ENCODE assay signal across 1 cellular context in the genomic region with DNA sequence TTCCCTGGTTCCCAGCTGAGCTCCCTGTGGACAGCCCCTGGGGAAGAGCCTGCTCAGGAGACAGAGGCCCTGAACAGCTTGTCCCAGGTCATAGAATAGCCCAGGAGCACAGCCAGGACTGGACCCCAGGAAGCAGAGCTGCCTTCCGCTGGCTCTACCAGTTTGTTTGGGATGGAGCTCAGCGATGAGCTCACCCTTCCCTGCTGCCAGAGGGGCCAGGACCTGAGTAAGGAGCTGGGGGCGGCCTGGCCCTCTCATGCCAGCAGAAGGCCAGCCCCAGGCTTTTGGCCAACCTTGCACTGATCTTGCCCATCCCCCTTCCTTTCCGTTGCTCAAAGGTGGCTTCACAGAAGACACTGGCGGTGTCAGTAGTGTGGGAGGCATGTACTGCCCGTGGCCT.
TF ChIP-seq lines count a peak whose summit lies in the region.

No MANE protein-coding gene starts in this region.

TF ChIP-seq in GM23338, 12 proteins besides CTCF, POLR2A, EP300 and RAD21 (continued from another document):
- TF ChIP-seq JUNB (IDR thresholded peaks at IDR 0.05; ENCODE audit: unreplicated experiment), result no peak
- TF ChIP-seq, protein P1, sequence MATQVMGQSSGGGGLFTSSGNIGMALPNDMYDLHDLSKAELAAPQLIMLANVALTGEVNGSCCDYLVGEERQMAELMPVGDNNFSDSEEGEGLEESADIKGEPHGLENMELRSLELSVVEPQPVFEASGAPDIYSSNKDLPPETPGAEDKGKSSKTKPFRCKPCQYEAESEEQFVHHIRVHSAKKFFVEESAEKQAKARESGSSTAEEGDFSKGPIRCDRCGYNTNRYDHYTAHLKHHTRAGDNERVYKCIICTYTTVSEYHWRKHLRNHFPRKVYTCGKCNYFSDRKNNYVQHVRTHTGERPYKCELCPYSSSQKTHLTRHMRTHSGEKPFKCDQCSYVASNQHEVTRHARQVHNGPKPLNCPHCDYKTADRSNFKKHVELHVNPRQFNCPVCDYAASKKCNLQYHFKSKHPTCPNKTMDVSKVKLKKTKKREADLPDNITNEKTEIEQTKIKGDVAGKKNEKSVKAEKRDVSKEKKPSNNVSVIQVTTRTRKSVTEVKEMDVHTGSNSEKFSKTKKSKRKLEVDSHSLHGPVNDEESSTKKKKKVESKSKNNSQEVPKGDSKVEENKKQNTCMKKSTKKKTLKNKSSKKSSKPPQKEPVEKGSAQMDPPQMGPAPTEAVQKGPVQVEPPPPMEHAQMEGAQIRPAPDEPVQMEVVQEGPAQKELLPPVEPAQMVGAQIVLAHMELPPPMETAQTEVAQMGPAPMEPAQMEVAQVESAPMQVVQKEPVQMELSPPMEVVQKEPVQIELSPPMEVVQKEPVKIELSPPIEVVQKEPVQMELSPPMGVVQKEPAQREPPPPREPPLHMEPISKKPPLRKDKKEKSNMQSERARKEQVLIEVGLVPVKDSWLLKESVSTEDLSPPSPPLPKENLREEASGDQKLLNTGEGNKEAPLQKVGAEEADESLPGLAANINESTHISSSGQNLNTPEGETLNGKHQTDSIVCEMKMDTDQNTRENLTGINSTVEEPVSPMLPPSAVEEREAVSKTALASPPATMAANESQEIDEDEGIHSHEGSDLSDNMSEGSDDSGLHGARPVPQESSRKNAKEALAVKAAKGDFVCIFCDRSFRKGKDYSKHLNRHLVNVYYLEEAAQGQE (IDR thresholded peaks at IDR 0.05; ENCODE audit: unreplicated experiment), result no peak
- TF ChIP-seq NANOG (IDR thresholded peaks at IDR 0.05; ENCODE audit: borderline replicate concordance), result no peak
- TF ChIP-seq, protein P2, sequence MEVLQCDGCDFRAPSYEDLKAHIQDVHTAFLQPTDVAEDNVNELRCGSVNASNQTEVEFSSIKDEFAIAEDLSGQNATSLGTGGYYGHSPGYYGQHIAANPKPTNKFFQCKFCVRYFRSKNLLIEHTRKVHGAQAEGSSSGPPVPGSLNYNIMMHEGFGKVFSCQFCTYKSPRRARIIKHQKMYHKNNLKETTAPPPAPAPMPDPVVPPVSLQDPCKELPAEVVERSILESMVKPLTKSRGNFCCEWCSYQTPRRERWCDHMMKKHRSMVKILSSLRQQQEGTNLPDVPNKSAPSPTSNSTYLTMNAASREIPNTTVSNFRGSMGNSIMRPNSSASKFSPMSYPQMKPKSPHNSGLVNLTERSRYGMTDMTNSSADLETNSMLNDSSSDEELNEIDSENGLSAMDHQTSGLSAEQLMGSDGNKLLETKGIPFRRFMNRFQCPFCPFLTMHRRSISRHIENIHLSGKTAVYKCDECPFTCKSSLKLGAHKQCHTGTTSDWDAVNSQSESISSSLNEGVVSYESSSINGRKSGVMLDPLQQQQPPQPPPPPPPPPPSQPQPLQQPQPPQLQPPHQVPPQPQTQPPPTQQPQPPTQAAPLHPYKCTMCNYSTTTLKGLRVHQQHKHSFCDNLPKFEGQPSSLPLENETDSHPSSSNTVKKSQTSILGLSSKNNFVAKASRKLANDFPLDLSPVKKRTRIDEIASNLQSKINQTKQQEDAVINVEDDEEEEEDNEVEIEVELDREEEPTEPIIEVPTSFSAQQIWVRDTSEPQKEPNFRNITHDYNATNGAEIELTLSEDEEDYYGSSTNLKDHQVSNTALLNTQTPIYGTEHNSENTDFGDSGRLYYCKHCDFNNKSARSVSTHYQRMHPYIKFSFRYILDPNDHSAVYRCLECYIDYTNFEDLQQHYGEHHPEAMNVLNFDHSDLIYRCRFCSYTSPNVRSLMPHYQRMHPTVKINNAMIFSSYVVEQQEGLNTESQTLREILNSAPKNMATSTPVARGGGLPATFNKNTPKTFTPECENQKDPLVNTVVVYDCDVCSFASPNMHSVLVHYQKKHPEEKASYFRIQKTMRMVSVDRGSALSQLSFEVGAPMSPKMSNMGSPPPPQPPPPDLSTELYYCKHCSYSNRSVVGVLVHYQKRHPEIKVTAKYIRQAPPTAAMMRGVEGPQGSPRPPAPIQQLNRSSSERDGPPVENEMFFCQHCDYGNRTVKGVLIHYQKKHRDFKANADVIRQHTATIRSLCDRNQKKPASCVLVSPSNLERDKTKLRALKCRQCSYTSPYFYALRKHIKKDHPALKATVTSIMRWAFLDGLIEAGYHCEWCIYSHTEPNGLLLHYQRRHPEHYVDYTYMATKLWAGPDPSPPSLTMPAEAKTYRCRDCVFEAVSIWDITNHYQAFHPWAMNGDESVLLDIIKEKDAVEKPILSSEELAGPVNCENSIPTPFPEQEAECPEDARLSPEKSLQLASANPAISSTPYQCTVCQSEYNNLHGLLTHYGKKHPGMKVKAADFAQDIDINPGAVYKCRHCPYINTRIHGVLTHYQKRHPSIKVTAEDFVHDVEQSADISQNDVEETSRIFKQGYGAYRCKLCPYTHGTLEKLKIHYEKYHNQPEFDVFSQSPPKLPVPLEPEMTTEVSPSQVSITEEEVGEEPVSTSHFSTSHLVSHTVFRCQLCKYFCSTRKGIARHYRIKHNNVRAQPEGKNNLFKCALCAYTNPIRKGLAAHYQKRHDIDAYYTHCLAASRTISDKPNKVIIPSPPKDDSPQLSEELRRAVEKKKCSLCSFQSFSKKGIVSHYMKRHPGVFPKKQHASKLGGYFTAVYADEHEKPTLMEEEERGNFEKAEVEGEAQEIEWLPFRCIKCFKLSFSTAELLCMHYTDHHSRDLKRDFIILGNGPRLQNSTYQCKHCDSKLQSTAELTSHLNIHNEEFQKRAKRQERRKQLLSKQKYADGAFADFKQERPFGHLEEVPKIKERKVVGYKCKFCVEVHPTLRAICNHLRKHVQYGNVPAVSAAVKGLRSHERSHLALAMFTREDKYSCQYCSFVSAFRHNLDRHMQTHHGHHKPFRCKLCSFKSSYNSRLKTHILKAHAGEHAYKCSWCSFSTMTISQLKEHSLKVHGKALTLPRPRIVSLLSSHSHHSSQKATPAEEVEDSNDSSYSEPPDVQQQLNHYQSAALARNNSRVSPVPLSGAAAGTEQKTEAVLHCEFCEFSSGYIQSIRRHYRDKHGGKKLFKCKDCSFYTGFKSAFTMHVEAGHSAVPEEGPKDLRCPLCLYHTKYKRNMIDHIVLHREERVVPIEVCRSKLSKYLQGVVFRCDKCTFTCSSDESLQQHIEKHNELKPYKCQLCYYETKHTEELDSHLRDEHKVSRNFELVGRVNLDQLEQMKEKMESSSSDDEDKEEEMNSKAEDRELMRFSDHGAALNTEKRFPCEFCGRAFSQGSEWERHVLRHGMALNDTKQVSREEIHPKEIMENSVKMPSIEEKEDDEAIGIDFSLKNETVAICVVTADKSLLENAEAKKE (CRISPR knock-in tag; IDR thresholded peaks at IDR 0.05), result no peak
- TF ChIP-seq, protein P3, sequence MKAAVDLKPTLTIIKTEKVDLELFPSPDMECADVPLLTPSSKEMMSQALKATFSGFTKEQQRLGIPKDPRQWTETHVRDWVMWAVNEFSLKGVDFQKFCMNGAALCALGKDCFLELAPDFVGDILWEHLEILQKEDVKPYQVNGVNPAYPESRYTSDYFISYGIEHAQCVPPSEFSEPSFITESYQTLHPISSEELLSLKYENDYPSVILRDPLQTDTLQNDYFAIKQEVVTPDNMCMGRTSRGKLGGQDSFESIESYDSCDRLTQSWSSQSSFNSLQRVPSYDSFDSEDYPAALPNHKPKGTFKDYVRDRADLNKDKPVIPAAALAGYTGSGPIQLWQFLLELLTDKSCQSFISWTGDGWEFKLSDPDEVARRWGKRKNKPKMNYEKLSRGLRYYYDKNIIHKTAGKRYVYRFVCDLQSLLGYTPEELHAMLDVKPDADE (IDR thresholded peaks at IDR 0.05), result no peak
